ENCODE assay signal across 10 cellular contexts in the genomic region with DNA sequence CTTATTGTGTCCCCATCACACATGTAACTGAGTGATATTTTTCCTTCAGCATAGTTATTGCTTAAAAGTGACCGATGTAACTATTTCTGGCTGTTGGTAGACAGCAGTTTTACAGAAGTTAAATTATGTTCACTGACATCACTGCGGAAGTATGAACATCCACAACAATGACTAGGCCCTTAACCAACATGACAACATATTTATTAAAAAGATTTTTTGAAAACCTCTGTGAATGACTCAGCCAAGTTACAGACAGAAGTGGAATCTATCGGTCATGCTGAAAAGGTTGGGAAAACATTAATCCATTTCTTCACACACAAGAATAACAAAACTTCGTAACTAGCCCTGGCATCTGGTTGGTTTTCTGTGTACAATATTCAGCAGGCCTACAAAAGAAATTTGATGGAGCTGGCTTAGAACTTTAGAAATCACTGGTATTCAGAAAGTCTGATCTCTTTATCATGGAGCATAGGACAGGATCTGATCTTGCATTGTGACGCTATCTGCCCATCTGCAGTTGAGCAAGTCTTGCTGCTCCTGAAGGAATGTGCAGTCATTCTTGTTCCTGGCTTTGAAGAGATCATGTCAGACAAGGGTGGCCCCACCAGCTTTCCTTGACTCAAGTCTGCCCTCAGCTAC. TPM values are rescaled to one million over a fixed set of nuclear protein-coding genes. Genes with fewer than 3 reads are reported as not detected.
DNase-seq lines count a peak whose midpoint lies in the region; ATAC-seq and TF ChIP-seq lines count a peak whose summit lies in the region.
"Had no signal": no experiment of that assay in that cellular context is flagged by ENCODE, and none has a peak within 500 bp of the region (broad histone marks: within the 10 kb centered on the region; RNA-seq: fewer than 3 reads in every experiment).

No MANE protein-coding gene starts in this region.

- H3K36me3 Mint-ChIP-seq in endodermal cell (ENCODE audit: low read depth): no peaks in the 10 kb centered on the region
- H3K36me3 Mint-ChIP-seq: WTC11 had no signal

- H3K4me3 Mint-ChIP-seq in endodermal cell: no peak overlapping the region
- H3K4me3 Mint-ChIP-seq: WTC11 had no signal

- no peak overlapping the region for H3K27ac ChIP-seq in endodermal cell (ENCODE audit: low read depth, low read length)

- peaks cover 8% of the 10 kb centered on the region for H3K27me3 ChIP-seq in endodermal cell (ENCODE audit: control insufficient read depth, insufficient read depth, low read length, poor library complexity, severe bottlenecking)
- H3K27me3 ChIP-seq in H7 (ENCODE audit: control insufficient read depth, insufficient read depth, low read length): peaks cover 7% of the 10 kb centered on the region

- peaks cover under 1% of the 10 kb centered on the region for H3K4me1 ChIP-seq in endodermal cell (ENCODE audit: control insufficient read depth, insufficient read depth, low read length)

- H3K27ac Mint-ChIP-seq in endodermal cell: peak overlapping the region; percentile 55
- H3K27ac Mint-ChIP-seq: WTC11 had no signal

- ATAC-seq in GM21367 (IDR thresholded peaks at IDR 0.05; ENCODE audit: unreplicated experiment): no peak
- ATAC-seq: WTC11 had no signal

- no peaks in the 10 kb centered on the region for H3K9me3 ChIP-seq in endodermal cell (ENCODE audit: control insufficient read depth, low read length)

- WGBS in endodermal cell (ENCODE audit: insufficient coverage in 1 of 2, insufficient read length in 1 of 2), 2 experiments: 95 to 100% methylated on average over 3 to 5 of the region's 5 CpGs

- H3K36me3 ChIP-seq in endodermal cell (ENCODE audit: control insufficient read depth, insufficient read depth, low read length) (no peaks in the 10 kb centered on the region), H7 (replicated peaks; ENCODE audit: control insufficient read depth, insufficient read depth, low read length) (no peaks in the 10 kb centered on the region)

- H3K4me3 ChIP-seq in AG09309 (ENCODE audit: control insufficient read depth, low read depth, low read length) (no peak overlapping the region), endodermal cell (ENCODE audit: low read length) (no peak overlapping the region), H7 (ENCODE audit: insufficient read depth, low read depth, low read length) (no peak overlapping the region)

- TF ChIP-seq CTCF in AG09309 (IDR thresholded peaks at IDR 0.05; ENCODE audit: control insufficient read depth, insufficient read depth, low read depth, low read length, missing control alignments) (no peak), endodermal cell (conservative IDR thresholded peaks at IDR 0.05) (no peak)

- H3K4me1 Mint-ChIP-seq in endodermal cell: peaks cover 7% of the 10 kb centered on the region

- H3K9me3 Mint-ChIP-seq in endodermal cell: no peaks in the 10 kb centered on the region
- H3K9me3 Mint-ChIP-seq: WTC11 had no signal

- H3K9ac ChIP-seq in endodermal cell (ENCODE audit: extremely low read depth, low read length, poor library complexity, severe bottlenecking): no peak overlapping the region

- peak; percentile 96 for DNase-seq in AG09309 (ENCODE audit: low read depth)
- DNase-seq in NOMO-1 treated with DMSO at 0.1 percent for 48 hours (lab: John Stamatoyannopoulos, UW; ENCODE audit: unreplicated experiment): peak; percentile 70
- DNase-seq in endodermal cell: no peak
- peak; percentile 92 for DNase-seq in non-pigmented ciliary epithelial cell (ENCODE audit: low read depth)
- no peak for DNase-seq in NCI-H2029 (lab: John Stamatoyannopoulos, UW)
- DNase-seq in COLO829 (ENCODE audit: low spot score): no peak
- DNase-seq in H7: no peak
- DNase-seq: stimulated activated CD4-positive, alpha-beta T cell treated with anti-CD3 and anti-CD28 coated beads, Interleukin-1b, Interleukin-23, amount 100 ng/mL, for 48 hours had no signal

- peaks cover 22% of the 10 kb centered on the region for H3K27me3 Mint-ChIP-seq in endodermal cell (ENCODE audit: insufficient read depth)

RNA-seq across cellular contexts. Expression of gene GLIS3, which starts 6.5 kb away (rescaled TPM):
- 1 to 10 TPM; 1.5 to 1.9 TPM for total RNA-seq in endodermal cell
- polyA plus RNA-seq in endodermal cell (2013, experiment 1 of 2): 7.0 TPM
- 6.8 TPM for polyA plus RNA-seq in endodermal cell (2013, experiment 2 of 2)
- total RNA-seq in H7 (2014; rRNA removed; shearing (Covaris generic)): 0.04 and 0.73 TPM in 2 replicates

Comparison
In these comparisons a context has a peak if more than half of its experiments do, and no peak if none do; other contexts are left out.
1. DNase-seq: peak in AG09309 (single experiment), NOMO-1 treated with DMSO at 0.1 percent for 48 hours (single experiment) and non-pigmented ciliary epithelial cell (single experiment); none in endodermal cell (single experiment), NCI-H2029 (single experiment), COLO829 (single experiment) and H7 (single experiment).